Comparison of ENCODE assay signal across 1 cellular context in the genomic region with DNA sequence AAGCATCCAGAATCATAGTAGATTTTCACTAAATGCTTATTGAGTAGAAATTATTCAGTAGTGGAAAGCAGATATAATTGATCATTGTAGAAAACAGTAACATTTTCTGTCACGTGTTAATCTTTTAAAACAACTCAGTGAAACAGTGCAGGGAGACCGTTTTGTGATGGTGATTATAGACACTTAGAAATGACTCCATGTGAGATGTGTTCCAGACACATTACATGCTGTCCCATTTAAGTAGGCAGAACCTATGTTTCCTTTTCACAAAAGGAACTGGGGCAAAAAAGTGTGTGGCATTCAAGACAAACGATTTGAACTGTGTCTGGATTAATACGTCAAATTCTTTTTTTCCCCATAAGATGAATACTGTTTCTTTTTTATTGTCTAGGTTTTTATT.
TF ChIP-seq lines count a peak whose summit lies in the region.

No MANE protein-coding gene starts in this region.

TF ChIP-seq in GM12878, 131 proteins besides CTCF, POLR2A, EP300 and RAD21 (continued from another document):
- TF ChIP-seq PAX8 (IDR thresholded peaks at IDR 0.05) (no peak), MEF2B (IDR thresholded peaks at IDR 0.05; ENCODE audit: partially characterized antibody, poor library complexity, severe bottlenecking) (no peak), BMI1 (IDR thresholded peaks at IDR 0.05; ENCODE audit: borderline replicate concordance) (no peak), HCFC1 (IDR thresholded peaks at IDR 0.05; ENCODE audit: low read length) (no peak), CHD1 (IDR thresholded peaks at IDR 0.05; ENCODE audit: low read depth, low read length) (no peak)
- TF ChIP-seq, protein P1, sequence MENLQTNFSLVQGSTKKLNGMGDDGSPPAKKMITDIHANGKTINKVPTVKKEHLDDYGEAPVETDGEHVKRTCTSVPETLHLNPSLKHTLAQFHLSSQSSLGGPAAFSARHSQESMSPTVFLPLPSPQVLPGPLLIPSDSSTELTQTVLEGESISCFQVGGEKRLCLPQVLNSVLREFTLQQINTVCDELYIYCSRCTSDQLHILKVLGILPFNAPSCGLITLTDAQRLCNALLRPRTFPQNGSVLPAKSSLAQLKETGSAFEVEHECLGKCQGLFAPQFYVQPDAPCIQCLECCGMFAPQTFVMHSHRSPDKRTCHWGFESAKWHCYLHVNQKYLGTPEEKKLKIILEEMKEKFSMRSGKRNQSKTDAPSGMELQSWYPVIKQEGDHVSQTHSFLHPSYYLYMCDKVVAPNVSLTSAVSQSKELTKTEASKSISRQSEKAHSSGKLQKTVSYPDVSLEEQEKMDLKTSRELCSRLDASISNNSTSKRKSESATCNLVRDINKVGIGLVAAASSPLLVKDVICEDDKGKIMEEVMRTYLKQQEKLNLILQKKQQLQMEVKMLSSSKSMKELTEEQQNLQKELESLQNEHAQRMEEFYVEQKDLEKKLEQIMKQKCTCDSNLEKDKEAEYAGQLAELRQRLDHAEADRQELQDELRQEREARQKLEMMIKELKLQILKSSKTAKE (IDR thresholded peaks at IDR 0.05; ENCODE audit: low read depth, poor library complexity, severe bottlenecking), result no peak
- TF ChIP-seq, protein P2, sequence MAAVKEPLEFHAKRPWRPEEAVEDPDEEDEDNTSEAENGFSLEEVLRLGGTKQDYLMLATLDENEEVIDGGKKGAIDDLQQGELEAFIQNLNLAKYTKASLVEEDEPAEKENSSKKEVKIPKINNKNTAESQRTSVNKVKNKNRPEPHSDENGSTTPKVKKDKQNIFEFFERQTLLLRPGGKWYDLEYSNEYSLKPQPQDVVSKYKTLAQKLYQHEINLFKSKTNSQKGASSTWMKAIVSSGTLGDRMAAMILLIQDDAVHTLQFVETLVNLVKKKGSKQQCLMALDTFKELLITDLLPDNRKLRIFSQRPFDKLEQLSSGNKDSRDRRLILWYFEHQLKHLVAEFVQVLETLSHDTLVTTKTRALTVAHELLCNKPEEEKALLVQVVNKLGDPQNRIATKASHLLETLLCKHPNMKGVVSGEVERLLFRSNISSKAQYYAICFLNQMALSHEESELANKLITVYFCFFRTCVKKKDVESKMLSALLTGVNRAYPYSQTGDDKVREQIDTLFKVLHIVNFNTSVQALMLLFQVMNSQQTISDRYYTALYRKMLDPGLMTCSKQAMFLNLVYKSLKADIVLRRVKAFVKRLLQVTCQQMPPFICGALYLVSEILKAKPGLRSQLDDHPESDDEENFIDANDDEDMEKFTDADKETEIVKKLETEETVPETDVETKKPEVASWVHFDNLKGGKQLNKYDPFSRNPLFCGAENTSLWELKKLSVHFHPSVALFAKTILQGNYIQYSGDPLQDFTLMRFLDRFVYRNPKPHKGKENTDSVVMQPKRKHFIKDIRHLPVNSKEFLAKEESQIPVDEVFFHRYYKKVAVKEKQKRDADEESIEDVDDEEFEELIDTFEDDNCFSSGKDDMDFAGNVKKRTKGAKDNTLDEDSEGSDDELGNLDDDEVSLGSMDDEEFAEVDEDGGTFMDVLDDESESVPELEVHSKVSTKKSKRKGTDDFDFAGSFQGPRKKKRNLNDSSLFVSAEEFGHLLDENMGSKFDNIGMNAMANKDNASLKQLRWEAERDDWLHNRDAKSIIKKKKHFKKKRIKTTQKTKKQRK (IDR thresholded peaks at IDR 0.05; ENCODE audit: low read depth, low read length), result no peak
- TF ChIP-seq, protein P3, sequence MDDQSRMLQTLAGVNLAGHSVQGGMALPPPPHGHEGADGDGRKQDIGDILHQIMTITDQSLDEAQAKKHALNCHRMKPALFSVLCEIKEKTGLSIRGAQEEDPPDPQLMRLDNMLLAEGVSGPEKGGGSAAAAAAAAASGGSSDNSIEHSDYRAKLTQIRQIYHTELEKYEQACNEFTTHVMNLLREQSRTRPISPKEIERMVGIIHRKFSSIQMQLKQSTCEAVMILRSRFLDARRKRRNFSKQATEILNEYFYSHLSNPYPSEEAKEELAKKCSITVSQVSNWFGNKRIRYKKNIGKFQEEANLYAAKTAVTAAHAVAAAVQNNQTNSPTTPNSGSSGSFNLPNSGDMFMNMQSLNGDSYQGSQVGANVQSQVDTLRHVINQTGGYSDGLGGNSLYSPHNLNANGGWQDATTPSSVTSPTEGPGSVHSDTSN (IDR thresholded peaks at IDR 0.05; ENCODE audit: insufficient replicate concordance, low read depth, low read length), result no peak
